In genomic region chr6:135675026-135675425, GRCh38 we compare ENCODE assay signal across 17 cellular contexts.
DNase-seq lines count a peak whose midpoint lies in the region; ATAC-seq and TF ChIP-seq lines count a peak whose summit lies in the region.
"Had no signal": no experiment of that assay in that cellular context is flagged by ENCODE, and none has a peak within 500 bp of the region (broad histone marks: within the 10 kb centered on the region; RNA-seq: fewer than 3 reads in every experiment).

No MANE protein-coding gene starts in this region.

- intact Hi-C loops in IMR-90 (cut with micrococcal nuclease): no loop called here

- no peak overlapping the region for H3K27ac ChIP-seq in IMR-90 (ENCODE audit: insufficient read depth, low read length)
- no peak overlapping the region for H3K27ac ChIP-seq in fibroblast of lung (ENCODE audit: insufficient read depth, low read length)
- H3K27ac ChIP-seq: RWPE1 had no signal

- CTCF ChIA-PET in IMR-90 (lab: Yijun Ruan, JAX): interaction anchor here (0.6 kb wide), 1 partner anchor 459 kb away, joined by 5 read pairs; no protein-coding TSS in a partner anchor

- no peak overlapping the region for H2BK120ac ChIP-seq in IMR-90 (ENCODE audit: low read depth, low read length)

- no peak overlapping the region for H2AFZ ChIP-seq in IMR-90 (replicated peaks; ENCODE audit: low read length, poor library complexity)
- no peak overlapping the region for H2AFZ ChIP-seq in fibroblast of lung (ENCODE audit: low read length)

- H3K18ac ChIP-seq in IMR-90 (ENCODE audit: low read depth, low read length): no peak overlapping the region

- peaks cover 2% of the 10 kb centered on the region; the same call in 1 of the 2 replicates for H3K9me3 ChIP-seq in IMR-90 (ENCODE audit: control insufficient read depth, insufficient read depth, low read length)
- no peaks in the 10 kb centered on the region for H3K9me3 ChIP-seq in fibroblast of lung (ENCODE audit: control insufficient read depth, insufficient read depth, low read depth, low read length)

- no peak overlapping the region for H3K4ac ChIP-seq in IMR-90 (ENCODE audit: low read depth, low read length)

- no peaks in the 10 kb centered on the region for H3K79me2 ChIP-seq in fibroblast of lung (ENCODE audit: control insufficient read depth, insufficient read depth, low read length)

- dilution Hi-C loops in IMR-90 (cut with HindIII; ENCODE audit: low sequenced_read_pairs, unreplicated experiment): no loop called here

- BruUV-seq in IMR-90 (replicated peaks; lab: Mats Ljungman, UMichigan): no TSS peak

- ATAC-seq in IMR-90 (ENCODE audit: low read depth): peak; percentile 42; the same call in 1 of the 2 replicates
- ATAC-seq: GM23338, HCT116, K562 had no signal

- no peak overlapping the region for H3K9ac ChIP-seq in IMR-90 (ENCODE audit: low read depth, low read length)
- no peak overlapping the region for H3K9ac ChIP-seq in fibroblast of lung (ENCODE audit: insufficient read depth, low read length)

- no peak overlapping the region for H3K4me3 Mint-ChIP-seq in activated naive CD8-positive, alpha-beta T cell
- H3K4me3 Mint-ChIP-seq: GM23338 had no signal

- H3K4me3 ChIP-seq in IMR-90 (ENCODE audit: insufficient read depth, low read depth, low read length) (no peak overlapping the region), fibroblast of lung (replicated peaks in 1 of 4; ENCODE audit: control extremely low read depth in 1 of 4, insufficient read depth in 1 of 4, low read depth in 3 of 4, low read length in 4 of 4) (no peak overlapping the region)
- H3K4me3 ChIP-seq: GM23338, K562 had no signal

- H3K27ac Mint-ChIP-seq in activated naive CD8-positive, alpha-beta T cell: peak overlapping the region; percentile 66
- H3K27ac Mint-ChIP-seq: GM23338 had no signal

- no peak overlapping the region for H3K14ac ChIP-seq in IMR-90 (replicated peaks; ENCODE audit: low read depth, low read length)

- no peak overlapping the region for H2BK5ac ChIP-seq in IMR-90 (ENCODE audit: low read depth, low read length, poor library complexity, severe bottlenecking)

- H4K20me1 ChIP-seq in IMR-90 (ENCODE audit: insufficient read depth, low read length): no peaks in the 10 kb centered on the region
- H4K20me1 ChIP-seq in fibroblast of lung (ENCODE audit: control insufficient read depth, extremely low read depth, insufficient read depth, low read length): no peaks in the 10 kb centered on the region

- WGBS in IMR-90 (ENCODE audit: extremely low coverage in 2 of 2, insufficient read length in 1 of 2), 2 experiments: no CpG with 5 or more reads among the region's 2 CpGs

- DNase-seq in IMR-90 (peak; percentile 54), LHCN-M2 (ENCODE audit: low read depth) (peak; percentile 29), fibroblast of lung (ENCODE audit: low read depth in 2 of 2) (peak; percentile 10 to 35), T-helper 1 cell (no peak), NCI-H2107 (lab: John Stamatoyannopoulos, UW) (no peak), HT-29 (ENCODE audit: low spot score) (no peak), NCI-H1092 (lab: John Stamatoyannopoulos, UW) (no peak)
- DNase-seq: COR-L47, NCI-H1436 treated with DMSO at 0.1 percent for 48 hours, NCI-H2029 treated with DMSO at 0.1 percent for 48 hours, NCI-H2227 treated with DMSO at 0.1 percent for 48 hours, NCI-H524 treated with DMSO at 0.1 percent for 48 hours had no signal

- no peak overlapping the region for H4K91ac ChIP-seq in IMR-90 (ENCODE audit: insufficient read depth, low read depth, low read length)

- no peak for TF ChIP-seq POLR2A in IMR-90 (IDR thresholded peaks at IDR 0.05; ENCODE audit: low read depth, low read length)

- no peak overlapping the region for H4K5ac ChIP-seq in IMR-90 (ENCODE audit: low read depth, low read length)

- no peak overlapping the region for H2AK9ac ChIP-seq in IMR-90 (replicated peaks; ENCODE audit: low read depth, low read length, poor library complexity)

- no peak for TF ChIP-seq RAD21 in IMR-90 (IDR thresholded peaks at IDR 0.05; ENCODE audit: low read length)

- H2BK15ac ChIP-seq in IMR-90 (ENCODE audit: low read depth, low read length): no peak overlapping the region

- in situ Hi-C loops in IMR-90 (cut with MboI; ENCODE audit: low sequenced_read_pairs): no loop called here

- H3K9me1 ChIP-seq in IMR-90 (ENCODE audit: insufficient read depth, low read length): peaks cover 2% of the 10 kb centered on the region; the same call in 1 of the 2 replicates

- no peak overlapping the region for H4K8ac ChIP-seq in IMR-90 (ENCODE audit: low read depth in 2 of 2, low read length in 2 of 2)

- no peaks in the 10 kb centered on the region for H3K9me3 Mint-ChIP-seq in activated naive CD8-positive, alpha-beta T cell (ENCODE audit: low read depth)
- H3K9me3 Mint-ChIP-seq: GM23338 had no signal

- no peak overlapping the region for H2AK5ac ChIP-seq in IMR-90 (ENCODE audit: low read depth, low read length)

- no peak overlapping the region for H3K23ac ChIP-seq in IMR-90 (ENCODE audit: low read depth, low read length)

- H3K36me3 ChIP-seq in IMR-90 (ENCODE audit: control insufficient read depth, insufficient read depth, low read length) (no peaks in the 10 kb centered on the region), fibroblast of lung (ENCODE audit: control insufficient read depth, insufficient read depth, low read length) (no peaks in the 10 kb centered on the region)

- no peak overlapping the region for H2BK20ac ChIP-seq in IMR-90 (ENCODE audit: low read depth, low read length)

- peak overlapping the region; percentile 11; the same call in 1 of the 2 replicates for H3K4me2 ChIP-seq in IMR-90 (ENCODE audit: low read depth, low read length)
- H3K4me2 ChIP-seq in fibroblast of lung (ENCODE audit: extremely low read depth, insufficient read depth, low read length): no peak overlapping the region
- H3K4me2 ChIP-seq: GM23338 had no signal

- H3K27me3 ChIP-seq in IMR-90 (ENCODE audit: control insufficient read depth, insufficient read depth, low read length): no peaks in the 10 kb centered on the region
- no peaks in the 10 kb centered on the region for H3K27me3 ChIP-seq in fibroblast of lung (ENCODE audit: control insufficient read depth, insufficient read depth, low read length)

- TF ChIP-seq CTCF in IMR-90 (conservative IDR thresholded peaks at IDR 0.05; ENCODE audit: low read depth, low read length) (no peak), fibroblast of lung (conservative IDR thresholded peaks at IDR 0.05 in 1 of 2, IDR thresholded peaks at IDR 0.05 in 1 of 2; ENCODE audit: low read depth in 1 of 2, low read length in 2 of 2) (no peak)

- H3K79me1 ChIP-seq in IMR-90 (ENCODE audit: low read depth in 1 of 2, low read length in 2 of 2): no peaks in the 10 kb centered on the region

- H3K36me3 Mint-ChIP-seq in activated naive CD8-positive, alpha-beta T cell: no peaks in the 10 kb centered on the region

- H3K27me3 Mint-ChIP-seq in activated naive CD8-positive, alpha-beta T cell: no peaks in the 10 kb centered on the region

- H3K4me1 ChIP-seq in IMR-90 (ENCODE audit: control insufficient read depth, insufficient read depth, low read length) (peaks cover 8% of the 10 kb centered on the region), fibroblast of lung (ENCODE audit: control insufficient read depth, extremely low read depth, insufficient read depth, low read length) (peaks cover 4% of the 10 kb centered on the region)

- POLR2A ChIA-PET in IMR-90 (lab: Charles Lee; ENCODE audit: unreplicated experiment): no interaction called here

- peaks cover 11% of the 10 kb centered on the region for H3K4me1 Mint-ChIP-seq in activated naive CD8-positive, alpha-beta T cell (ENCODE audit: low read depth)
- H3K4me1 Mint-ChIP-seq: GM23338 had no signal

- no peak overlapping the region for H3K56ac ChIP-seq in IMR-90 (ENCODE audit: extremely low read depth, insufficient read depth, low read length)

TF ChIP-seq in IMR-90, 13 proteins besides CTCF, POLR2A, EP300 and RAD21:
- TF ChIP-seq CEBPB (IDR thresholded peaks at IDR 0.05; ENCODE audit: low read depth, low read length): no peak
- TF ChIP-seq MAFK (IDR thresholded peaks at IDR 0.05; ENCODE audit: low read depth, low read length): no peak

Comparison
In these comparisons a context has a peak if more than half of its experiments do, and no peak if none do; other contexts are left out.
1. DNase-seq: peak in IMR-90 (single experiment), LHCN-M2 (single experiment) and fibroblast of lung (2 of 2); none in T-helper 1 cell (0 of 5), NCI-H2107 (single experiment), HT-29 (single experiment) and NCI-H1092 (single experiment).